In genomic region chr18:47040982-47041381, GRCh38 we compare ENCODE assay signal across 7 cellular contexts. TPM values are rescaled to one million over a fixed set of nuclear protein-coding genes. Genes with fewer than 3 reads are reported as not detected.
"Had no signal": no experiment of that assay in that cellular context is flagged by ENCODE, and none has a peak within 500 bp of the region (broad histone marks: within the 10 kb centered on the region; RNA-seq: fewer than 3 reads in every experiment).

No MANE protein-coding gene starts in this region.

- DNase-seq: GDM1, GF-D8 had no signal

- FAIRE-seq: G401.6, GM12892, GM18507, GM19239 had no signal

RNA-seq across cellular contexts. Expression of gene ELOA2, which starts 5.6 kb away (rescaled TPM):
- total RNA-seq: G401 had no signal
